Comparison of ENCODE assay signal across 8 cellular contexts in the genomic region with DNA sequence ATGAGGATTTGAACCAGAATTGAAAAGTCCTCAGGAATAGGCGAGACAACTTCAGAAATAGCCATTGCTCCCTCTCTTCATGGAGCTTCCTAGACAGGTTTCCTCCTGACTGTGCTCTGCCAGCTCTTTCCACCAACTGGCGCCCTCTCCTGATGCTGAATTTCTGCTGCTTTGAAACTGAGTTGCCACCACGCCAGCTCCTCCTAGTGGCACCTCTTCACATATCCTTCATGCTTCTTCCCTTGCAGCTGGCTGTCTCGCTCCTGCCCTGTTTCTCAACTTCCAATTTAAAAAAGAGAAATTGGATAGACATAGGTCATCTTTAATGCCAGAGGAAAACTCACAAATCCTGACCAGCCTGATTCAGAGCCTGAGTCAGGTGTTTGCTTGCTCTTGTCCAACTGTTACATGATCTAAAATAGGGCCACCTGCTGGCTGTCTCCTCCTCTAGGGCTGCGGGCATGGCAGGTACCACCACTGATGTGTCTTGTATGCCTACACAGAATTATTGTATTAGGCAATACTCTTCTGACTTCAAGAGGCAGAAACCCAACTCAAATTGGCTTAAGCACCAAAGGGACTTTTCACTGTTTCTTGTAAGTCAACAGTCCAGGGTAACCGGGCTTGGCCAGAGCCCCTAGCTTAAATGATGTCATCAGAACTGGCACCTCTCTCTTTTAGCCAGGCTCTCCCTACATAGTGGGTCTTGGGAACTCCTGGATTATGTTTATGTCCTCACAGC. TPM values are rescaled to one million over a fixed set of nuclear protein-coding genes. Genes with fewer than 3 reads are reported as not detected.
DNase-seq lines count a peak whose midpoint lies in the region; ATAC-seq, FAIRE-seq and TF ChIP-seq lines count a peak whose summit lies in the region.
"Not testable (repeated sequence)": the region's sequence is repeated elsewhere in the genome, so short reads cannot be mapped to it uniquely, and the experiment has no call there.

No MANE protein-coding gene starts in this region.

- not testable (repeated sequence) for TF ChIP-seq POLR2A in spleen (IDR thresholded peaks at IDR 0.05)

- intact Hi-C loops in left colon (cut with DNase I, micrococcal nuclease); spleen (cut with DNase I; ENCODE audit: low total_unique reads): not testable (repeated sequence)

- not testable (repeated sequence) for H3K4me1 ChIP-seq in spleen

- not testable (repeated sequence) for H3K36me3 Mint-ChIP-seq in chondrocyte (ENCODE audit: low read depth)

- H3K9me3 ChIP-seq in spleen: not testable (repeated sequence)

- FAIRE-seq in GM19239 (lab: Jason Lieb, UNC): peak; percentile 71

- DNase-seq in C1 segment of cervical spinal cord (lab: John Stamatoyannopoulos, UW) (peak in 8 of 14 donors; percentile 33 to 73 (median 52)), NCI-H748 (lab: John Stamatoyannopoulos, UW; ENCODE audit: unreplicated experiment) (peak; percentile 41), chondrocyte (ENCODE audit: low spot score) (peak; percentile 58), left colon (peak; percentile 55 to 77), spleen (peak; percentile 76)
- DNase-seq in GM19239 (ENCODE audit: insufficient read length, low spot score): not testable (repeated sequence)
- peak; percentile 62 for DNase-seq in activated CD4-positive, alpha-beta T cell treated with anti-CD3 and anti-CD28 coated beads for 48 hours

- not testable (repeated sequence) for H3K36me3 ChIP-seq in spleen

- TF ChIP-seq CTCF in chondrocyte (IDR thresholded peaks at IDR 0.05) (peak; percentile 79), spleen (IDR thresholded peaks at IDR 0.05 in 8 of 11, conservative IDR thresholded peaks at IDR 0.05 in 3 of 11) (peak; percentile 17 to 86 (median 58))

- not testable (repeated sequence) for H3K27ac Mint-ChIP-seq in chondrocyte (ENCODE audit: unreplicated experiment)

- H3K27me3 Mint-ChIP-seq in chondrocyte (ENCODE audit: low read depth): not testable (repeated sequence)

- H3K27ac ChIP-seq in spleen: not testable (repeated sequence)

- ATAC-seq in HG03442 (IDR thresholded peaks at IDR 0.05; ENCODE audit: unreplicated experiment): peak; percentile 75
- peak; percentile 98 for ATAC-seq in left colon

- H3K9me3 Mint-ChIP-seq in chondrocyte (ENCODE audit: low read depth): not testable (repeated sequence)

- H3K27me3 ChIP-seq in spleen (replicated peaks in 1 of 7): not testable (repeated sequence)

- not testable (repeated sequence) for H3K4me1 Mint-ChIP-seq in chondrocyte (ENCODE audit: low read depth)

- WGBS in spleen, 5 donors: 3 to 8% (median 5%) methylated on average over 4 of the region's 6 CpGs

- not testable (repeated sequence) for H3K4me3 ChIP-seq in spleen

- H3K4me3 Mint-ChIP-seq in chondrocyte (ENCODE audit: unreplicated experiment): not testable (repeated sequence)

RNA-seq across cellular contexts. Expression of gene GPRIN2, which starts 9.3 kb away (rescaled TPM):
- total RNA-seq in chondrocyte: 5.4 to 12.3 TPM (median 5.7 TPM) in 3 replicates
- total RNA-seq in left colon: 10 to 100 TPM; 35.9 to 56.7 TPM
- total RNA-seq in spleen: not detected
- not detected for polyA plus RNA-seq in spleen

RNA-seq across cellular contexts. Expression of gene SYT15, which starts 13.2 kb away (rescaled TPM):
- total RNA-seq in chondrocyte: 11.6 to 44.3 TPM (median 14.5 TPM) in 3 replicates
- total RNA-seq in left colon: 1 to 10 TPM; 1.4 to 2.2 TPM
- total RNA-seq in spleen: 1 to 10 TPM in 6 of 7 donors, under 1 TPM in 1; 0.92 to 8.4 (median 3.2) TPM
- polyA plus RNA-seq in spleen: 1 to 10 TPM in 2 of 3 donors, under 1 TPM in 1; 0.20 to 1.5 (median 1.0) TPM
